In genomic region chr2:30146337-30147195, GRCh38 we compare ENCODE assay signal across 8 cellular contexts. TPM values are rescaled to one million over a fixed set of nuclear protein-coding genes. Genes with fewer than 3 reads are reported as not detected.
DNase-seq lines count a peak whose midpoint lies in the region; ATAC-seq, FAIRE-seq and TF ChIP-seq lines count a peak whose summit lies in the region.

Gene YPEL5, plus strand, starts transcription at chr2:30147007. Its CDS starts 9,645 bp downstream, at chr2:30156652.

- intact Hi-C loops in Right ventricle myocardium superior (cut with DNase I) (no loop called here), pancreas (cut with DNase I) (no loop called here), tibial artery (cut with DNase I; ENCODE audit: low total_unique reads) (loop anchor here (10.0 kb wide), 1 partner anchor 1088 kb away; the partner anchor contains the start of gene EHD3)

- 1% methylated on average over 52 to 63 of the region's 63 CpGs for WGBS in pancreas, 2 donors

- no peak for TF ChIP-seq CTCF in GM12875 (IDR thresholded peaks at IDR 0.05; ENCODE audit: borderline replicate concordance, insufficient read depth, low read depth, low read length)
- TF ChIP-seq CTCF in pancreas (IDR thresholded peaks at IDR 0.05) = no peak
- TF ChIP-seq CTCF in tibial artery (IDR thresholded peaks at IDR 0.05) = no peak

- FAIRE-seq in pancreas (lab: Jason Lieb, UNC) = peak; percentile 93

- H3K27me3 ChIP-seq in adipocyte (replicated peaks; ENCODE audit: control insufficient read depth, insufficient read depth, low read length) = no peaks in the 10 kb centered on the region
- no peaks in the 10 kb centered on the region for H3K27me3 ChIP-seq in pancreas
- H3K27me3 ChIP-seq in tibial artery = no peaks in the 10 kb centered on the region

- ATAC-seq in HG02798 (IDR thresholded peaks at IDR 0.05; ENCODE audit: poor library complexity, unreplicated experiment) (peak; percentile 94), Right ventricle myocardium superior (ENCODE audit: poor library complexity) (peak; percentile 96), pancreas (peak; percentile 91 to 95 (median 92))

- H3K27ac ChIP-seq in pancreas (peak within 1 kb of the TSS; percentile 98 to 99 (median 99)), tibial artery (peak within 1 kb of the TSS; percentile 98 to 99)

- H3K4me3 ChIP-seq in GM12875 (ENCODE audit: low read depth, low read length) = peak within 1 kb of the TSS; percentile 78
- H3K4me3 ChIP-seq in adipocyte (ENCODE audit: low read length) = peak within 1 kb of the TSS; percentile 92
- H3K4me3 ChIP-seq in pancreas = peak within 1 kb of the TSS; percentile 92 to 100 (median 94)
- H3K4me3 ChIP-seq in tibial artery = peak within 1 kb of the TSS; percentile 84 to 98

- peak; percentile 100 for DNase-seq in NCI-H1436 (lab: John Stamatoyannopoulos, UW)
- DNase-seq in T follicular helper cell (ENCODE audit: low read depth) = peak; percentile 99
- peak; percentile 99 for DNase-seq in adipocyte (ENCODE audit: low read depth)
- peak; percentile 99 for DNase-seq in Right ventricle myocardium superior
- peak; percentile 98 to 100 (median 100) for DNase-seq in pancreas
- peak; percentile 99 to 100 for DNase-seq in tibial artery

- H3K4me1 ChIP-seq in adipocyte (ENCODE audit: control insufficient read depth, insufficient read depth, low read length) (peaks cover 38% of the 10 kb centered on the region), pancreas (peaks cover 25 to 39% (median 31%) of the 10 kb centered on the region in 3 donors), tibial artery (peaks cover 0 to 43% (median 32%) of the 10 kb centered on the region in 4 donors)

- H3K9me3 ChIP-seq in adipocyte (ENCODE audit: control insufficient read depth, low read length) = no peaks in the 10 kb centered on the region
- no peaks in the 10 kb centered on the region for H3K9me3 ChIP-seq in pancreas
- no peaks in the 10 kb centered on the region for H3K9me3 ChIP-seq in tibial artery

- H3K9ac ChIP-seq in adipocyte (ENCODE audit: low read length) = peak within 1 kb of the TSS; percentile 97

- peaks cover 25% of the 10 kb centered on the region for H3K36me3 ChIP-seq in adipocyte (ENCODE audit: control insufficient read depth, insufficient read depth, low read length, severe bottlenecking)
- H3K36me3 ChIP-seq in pancreas = no peaks in the 10 kb centered on the region
- H3K36me3 ChIP-seq in tibial artery = peaks cover 0 to 10% (median 4%) of the 10 kb centered on the region in 3 donors

RNA-seq across cellular contexts. Expression of gene YPEL5, which starts in this region (rescaled TPM):
- total RNA-seq in Right ventricle myocardium superior (61.9 TPM), pancreas (10 to 100 TPM; 22.8 to 53.2 (median 27.1) TPM)
- 10 to 100 TPM; 20.6 to 42.1 TPM for polyA plus RNA-seq in pancreas

Comparison
In these comparisons a context has a peak if more than half of its experiments do, and no peak if none do; other contexts are left out.
1. Peak in every context shown above with its lines: DNase-seq, ATAC-seq, H3K4me3 ChIP-seq and H3K27ac ChIP-seq.